In the genomic region with DNA sequence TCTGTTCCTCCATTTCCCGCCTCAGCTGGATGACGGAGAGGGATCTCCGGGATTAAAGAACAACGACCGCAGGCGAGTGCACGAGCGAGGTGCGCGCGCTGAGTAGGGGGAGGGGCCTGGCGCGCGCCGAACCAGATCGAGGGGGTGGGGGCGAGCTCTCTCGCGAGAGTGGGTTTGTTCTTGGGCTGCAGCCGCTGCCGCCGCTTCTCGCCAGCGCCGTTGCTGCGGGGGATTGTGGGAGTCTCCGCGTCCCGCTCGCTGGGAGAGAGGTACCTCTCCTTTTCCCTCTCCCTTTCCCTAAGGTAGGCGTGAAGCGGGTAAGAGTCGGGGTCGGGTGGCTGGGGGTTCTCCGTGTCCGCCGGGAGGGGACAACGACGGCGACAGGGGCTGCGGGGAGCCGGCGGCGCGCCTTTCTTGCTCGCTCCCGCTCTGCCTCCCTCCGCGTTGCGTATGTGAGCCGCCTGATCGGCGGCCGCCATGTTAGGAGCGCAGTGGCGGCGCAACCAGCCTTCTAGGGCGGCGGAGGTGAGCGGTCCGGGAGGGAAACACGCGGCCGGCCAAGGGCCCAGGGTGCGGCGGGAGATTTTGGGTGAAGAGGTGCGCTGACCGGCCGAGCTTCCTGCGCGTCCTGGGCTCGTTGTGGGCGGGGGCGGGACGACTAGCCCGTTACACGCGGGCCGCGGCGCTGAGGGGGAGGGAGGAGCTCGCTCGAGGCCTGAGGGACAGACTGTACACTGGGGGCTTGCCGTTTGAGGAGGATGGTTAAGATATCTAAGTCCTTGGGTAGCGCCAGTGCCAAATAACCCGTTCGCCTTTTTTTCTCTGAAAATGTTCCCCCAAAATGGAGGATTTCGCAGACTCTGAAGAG, we compare ENCODE assay signal across 8 cellular contexts. TPM values are rescaled to one million over a fixed set of nuclear protein-coding genes. Genes with fewer than 3 reads are reported as not detected.
DNase-seq lines count a peak whose midpoint lies in the region; ATAC-seq and TF ChIP-seq lines count a peak whose summit lies in the region.

A gene with protein sequence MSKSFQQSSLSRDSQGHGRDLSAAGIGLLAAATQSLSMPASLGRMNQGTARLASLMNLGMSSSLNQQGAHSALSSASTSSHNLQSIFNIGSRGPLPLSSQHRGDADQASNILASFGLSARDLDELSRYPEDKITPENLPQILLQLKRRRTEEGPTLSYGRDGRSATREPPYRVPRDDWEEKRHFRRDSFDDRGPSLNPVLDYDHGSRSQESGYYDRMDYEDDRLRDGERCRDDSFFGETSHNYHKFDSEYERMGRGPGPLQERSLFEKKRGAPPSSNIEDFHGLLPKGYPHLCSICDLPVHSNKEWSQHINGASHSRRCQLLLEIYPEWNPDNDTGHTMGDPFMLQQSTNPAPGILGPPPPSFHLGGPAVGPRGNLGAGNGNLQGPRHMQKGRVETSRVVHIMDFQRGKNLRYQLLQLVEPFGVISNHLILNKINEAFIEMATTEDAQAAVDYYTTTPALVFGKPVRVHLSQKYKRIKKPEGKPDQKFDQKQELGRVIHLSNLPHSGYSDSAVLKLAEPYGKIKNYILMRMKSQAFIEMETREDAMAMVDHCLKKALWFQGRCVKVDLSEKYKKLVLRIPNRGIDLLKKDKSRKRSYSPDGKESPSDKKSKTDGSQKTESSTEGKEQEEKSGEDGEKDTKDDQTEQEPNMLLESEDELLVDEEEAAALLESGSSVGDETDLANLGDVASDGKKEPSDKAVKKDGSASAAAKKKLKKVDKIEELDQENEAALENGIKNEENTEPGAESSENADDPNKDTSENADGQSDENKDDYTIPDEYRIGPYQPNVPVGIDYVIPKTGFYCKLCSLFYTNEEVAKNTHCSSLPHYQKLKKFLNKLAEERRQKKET (plus strand): TSS at position 237 of the 868 bp plus-strand sequence. CDS start 13,676 bp downstream, outside the sequence.

- peaks cover 31% of the 10 kb centered on the region for H3K4me1 Mint-ChIP-seq in activated CD4-positive, alpha-beta memory T cell treated with anti-CD3 and anti-CD28 coated beads for 36 hours (ENCODE audit: low read depth)

- no peaks in the 10 kb centered on the region for H3K27me3 Mint-ChIP-seq in activated CD4-positive, alpha-beta memory T cell treated with anti-CD3 and anti-CD28 coated beads for 36 hours

- WGBS in right lobe of liver (ENCODE audit: insufficient coverage, low coverage, low lambda C conversion rate, missing lambda C conversion rate), result 0% methylated on average over 9 of the region's 88 CpGs

- POLR2A ChIA-PET in activated CD4-positive, alpha-beta memory T cell treated with anti-CD3 and anti-CD28 coated beads for 36 hours (lab: Charles Lee), result interaction anchor here (0.7 to 10.0 kb wide), 16 partner anchors 13 to 751 kb away, joined by 3 to 112 read pairs (median 6); partner anchors contain the start of genes ETF1, HSPA9, MZB1 and PAIP2

- peak within 1 kb of the TSS; percentile 95 for H3K4me3 Mint-ChIP-seq in activated CD4-positive, alpha-beta memory T cell treated with anti-CD3 and anti-CD28 coated beads for 36 hours

- DNase-seq in NCI-H82 treated with DMSO at 0.1 percent for 48 hours (lab: John Stamatoyannopoulos, UW; ENCODE audit: unreplicated experiment) (peak; percentile 87), dorsolateral prefrontal cortex (peak; percentile 82 to 95 (median 92)), right lobe of liver (peak; percentile 96 to 97 (median 96))
- peak; percentile 96 for DNase-seq in activated CD4-positive, alpha-beta memory T cell treated with anti-CD3 and anti-CD28 coated beads for 36 hours
- peak; percentile 91 to 92 for DNase-seq in stimulated activated CD4-positive, alpha-beta T cell treated with anti-CD3 and anti-CD28 coated beads, Interleukin-4, amount 100 ng/mL, for 4 hours

- peak; percentile 98 for TF ChIP-seq POLR2A in right lobe of liver (IDR thresholded peaks at IDR 0.05)

- H3K9me3 Mint-ChIP-seq in activated CD4-positive, alpha-beta memory T cell treated with anti-CD3 and anti-CD28 coated beads for 36 hours, result no peaks in the 10 kb centered on the region

- peaks cover 0 to 32% (median 12%) of the 10 kb centered on the region in 4 donors for H3K4me1 ChIP-seq in right lobe of liver

- no peak for TF ChIP-seq CTCF in C4-2B (conservative IDR thresholded peaks at IDR 0.05)
- peak in 27 of 56 donors; percentile 2 to 46 (median 27) for TF ChIP-seq CTCF in dorsolateral prefrontal cortex (IDR thresholded peaks at IDR 0.05 in 54 of 56, conservative IDR thresholded peaks at IDR 0.05 in 2 of 56; ENCODE audit: low read depth in 1 of 56, partially characterized antibody in 56 of 56)
- no peak for TF ChIP-seq CTCF in right lobe of liver (IDR thresholded peaks at IDR 0.05)

- H3K27ac ChIP-seq in C4-2B (peak within 1 kb of the TSS; percentile 98), dorsolateral prefrontal cortex (peak within 1 kb of the TSS; percentile 98 to 100 (median 100)), right lobe of liver (peak within 1 kb of the TSS; percentile 98 to 99 (median 99))

- peak within 1 kb of the TSS; percentile 98 for H3K27ac Mint-ChIP-seq in activated CD4-positive, alpha-beta memory T cell treated with anti-CD3 and anti-CD28 coated beads for 36 hours

- no peaks in the 10 kb centered on the region for H3K36me3 ChIP-seq in right lobe of liver

- H3K4me3 ChIP-seq in dorsolateral prefrontal cortex, result peak within 1 kb of the TSS; percentile 59 to 98 (median 89)
- H3K4me3 ChIP-seq in right lobe of liver, result peak within 1 kb of the TSS; percentile 81 to 89 (median 85)

- CTCF ChIA-PET in activated CD4-positive, alpha-beta memory T cell treated with anti-CD3 and anti-CD28 coated beads for 36 hours (lab: Charles Lee), result interaction anchor here (0.7 to 2.6 kb wide), 10 partner anchors 10 to 97 kb away, joined by 3 to 7 read pairs (median 4); partner anchors contain the start of gene PAIP2

- ATAC-seq in GM19397 (IDR thresholded peaks at IDR 0.05; ENCODE audit: unreplicated experiment) (peak; percentile 78), HG03571 (IDR thresholded peaks at IDR 0.05; ENCODE audit: unreplicated experiment) (peak; percentile 65), right lobe of liver (peak; percentile 94 to 96 (median 96))

- H3K9me3 ChIP-seq in right lobe of liver, result no peaks in the 10 kb centered on the region

- no peaks in the 10 kb centered on the region for H3K27me3 ChIP-seq in dorsolateral prefrontal cortex
- no peaks in the 10 kb centered on the region for H3K27me3 ChIP-seq in right lobe of liver

- intact Hi-C loops in activated CD4-positive, alpha-beta memory T cell treated with anti-CD3 and anti-CD28 coated beads for 36 hours (cut with micrococcal nuclease), result loop anchor here (1.0 to 5.0 kb wide), 6 partner anchors 13 to 829 kb away; partner anchors contain the start of genes EGR1, PAIP2 and UBE2D2
- intact Hi-C loops in dorsolateral prefrontal cortex (cut with DNase I), result loop anchor here (1.0 to 2.0 kb wide), 3 partner anchors 21 to 49 kb away; no protein-coding TSS in a partner anchor
- intact Hi-C loops in right lobe of liver (cut with DNase I), result loop anchor here in 1 of 2 donors (10.0 kb wide), 1 partner anchor 91 kb away; the partner anchor contains the start of genes MZB1 and SLC23A1

- peaks cover 23% of the 10 kb centered on the region for H3K36me3 Mint-ChIP-seq in activated CD4-positive, alpha-beta memory T cell treated with anti-CD3 and anti-CD28 coated beads for 36 hours

RNA-seq across cellular contexts. Expression of the gene that starts here (rescaled TPM):
- total RNA-seq in activated CD4-positive, alpha-beta memory T cell treated with anti-CD3 and anti-CD28 coated beads for 36 hours, result 100 to 1,000 TPM; 163 to 179 TPM
- total RNA-seq in dorsolateral prefrontal cortex, result 100 to 1,000 TPM; 154 to 477 (median 345) TPM
- 10 to 100 TPM; 43.5 to 73.8 (median 65.3) TPM for total RNA-seq in right lobe of liver

Comparison
In these comparisons a context has a peak if more than half of its experiments do, and no peak if none do; other contexts are left out.
1. Peak in every context shown above with its lines: DNase-seq, ATAC-seq, H3K4me3 ChIP-seq and H3K27ac ChIP-seq.